ENCODE assay signal across 10 cellular contexts in genomic region chr6:28373925-28374324, GRCh38.
"Had no signal": no experiment of that assay in that cellular context is flagged by ENCODE, and none has a peak within 500 bp of the region (broad histone marks: within the 10 kb centered on the region; RNA-seq: fewer than 3 reads in every experiment).

No MANE protein-coding gene starts in this region.

- FAIRE-seq: H1 had no signal

- ATAC-seq: GM23338, HCT116 had no signal

- H3K4me3 Mint-ChIP-seq: GM23338, H9, HFFc6 had no signal

- H3K9me3 ChIP-seq: HAP-1 had no signal

- H2AFZ ChIP-seq: GM23248, GM23338 had no signal

- H3K9ac ChIP-seq: GM23248 had no signal

- H3K9me3 Mint-ChIP-seq: GM23338, H9, HFFc6 had no signal

- H3K36me3 ChIP-seq: HAP-1 had no signal

- H3K27ac Mint-ChIP-seq: GM23338, H9, HFFc6 had no signal

- H3K4me2 ChIP-seq: GM23338 had no signal

- H3K4me1 Mint-ChIP-seq: GM23338 had no signal

- H3K4me3 ChIP-seq: GM23248, GM23338, HAP-1 had no signal

- DNase-seq: GM23248, GOT3, H7, H9, HCEC 1CT, HFFc6 had no signal

- H3K27ac ChIP-seq: GM23248 had no signal
